In the genomic region with DNA sequence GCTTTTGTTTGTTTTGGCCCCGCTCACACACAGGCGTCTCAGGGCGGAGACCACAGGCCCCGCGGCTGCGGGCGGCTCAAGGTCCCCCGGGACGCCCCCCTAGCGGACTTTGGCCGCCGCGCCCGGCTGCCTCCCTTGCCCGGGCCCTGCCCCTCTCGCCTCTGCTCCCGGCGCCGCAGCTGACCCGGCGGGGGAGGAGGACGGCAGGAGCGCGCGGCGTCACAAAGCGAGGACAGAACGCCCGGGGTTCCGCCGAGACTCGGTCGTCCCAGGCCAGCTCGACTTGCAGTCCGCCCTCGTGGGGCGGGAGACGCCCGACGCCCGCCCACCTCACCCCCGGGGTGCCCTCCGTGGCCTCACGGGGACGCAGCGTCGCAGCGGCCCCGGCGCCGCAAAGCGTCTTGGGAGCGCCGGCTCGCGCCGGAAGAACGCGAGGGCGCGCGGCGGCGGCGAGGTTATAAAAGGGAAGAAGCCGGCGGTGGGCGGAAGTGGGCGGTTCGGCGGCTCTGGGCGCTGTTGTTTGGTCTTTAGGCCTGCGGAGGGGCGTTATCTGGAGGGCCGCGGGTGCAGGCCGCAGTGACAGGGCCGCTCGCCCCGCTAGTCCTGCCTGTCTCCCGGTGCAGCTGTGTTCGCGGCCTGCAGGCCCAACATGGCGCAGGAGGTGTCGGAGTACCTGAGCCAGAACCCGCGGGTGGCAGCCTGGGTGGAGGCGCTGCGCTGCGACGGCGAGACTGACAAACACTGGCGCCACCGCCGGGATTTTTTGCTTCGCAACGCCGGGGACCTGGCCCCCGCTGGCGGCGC, we compare ENCODE assay signal across 1 cellular context.
TF ChIP-seq lines count a peak whose summit lies in the region.

A gene with protein sequence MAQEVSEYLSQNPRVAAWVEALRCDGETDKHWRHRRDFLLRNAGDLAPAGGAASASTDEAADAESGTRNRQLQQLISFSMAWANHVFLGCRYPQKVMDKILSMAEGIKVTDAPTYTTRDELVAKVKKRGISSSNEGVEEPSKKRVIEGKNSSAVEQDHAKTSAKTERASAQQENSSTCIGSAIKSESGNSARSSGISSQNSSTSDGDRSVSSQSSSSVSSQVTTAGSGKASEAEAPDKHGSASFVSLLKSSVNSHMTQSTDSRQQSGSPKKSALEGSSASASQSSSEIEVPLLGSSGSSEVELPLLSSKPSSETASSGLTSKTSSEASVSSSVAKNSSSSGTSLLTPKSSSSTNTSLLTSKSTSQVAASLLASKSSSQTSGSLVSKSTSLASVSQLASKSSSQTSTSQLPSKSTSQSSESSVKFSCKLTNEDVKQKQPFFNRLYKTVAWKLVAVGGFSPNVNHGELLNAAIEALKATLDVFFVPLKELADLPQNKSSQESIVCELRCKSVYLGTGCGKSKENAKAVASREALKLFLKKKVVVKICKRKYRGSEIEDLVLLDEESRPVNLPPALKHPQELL (plus strand): TSS at position 488 of the 804 bp plus-strand sequence. CDS start 162 bp downstream, at position 650.

TF ChIP-seq in K562, 482 proteins besides CTCF, POLR2A, EP300 and RAD21 (continued from another document and continues in another):
- TF ChIP-seq, protein P1, sequence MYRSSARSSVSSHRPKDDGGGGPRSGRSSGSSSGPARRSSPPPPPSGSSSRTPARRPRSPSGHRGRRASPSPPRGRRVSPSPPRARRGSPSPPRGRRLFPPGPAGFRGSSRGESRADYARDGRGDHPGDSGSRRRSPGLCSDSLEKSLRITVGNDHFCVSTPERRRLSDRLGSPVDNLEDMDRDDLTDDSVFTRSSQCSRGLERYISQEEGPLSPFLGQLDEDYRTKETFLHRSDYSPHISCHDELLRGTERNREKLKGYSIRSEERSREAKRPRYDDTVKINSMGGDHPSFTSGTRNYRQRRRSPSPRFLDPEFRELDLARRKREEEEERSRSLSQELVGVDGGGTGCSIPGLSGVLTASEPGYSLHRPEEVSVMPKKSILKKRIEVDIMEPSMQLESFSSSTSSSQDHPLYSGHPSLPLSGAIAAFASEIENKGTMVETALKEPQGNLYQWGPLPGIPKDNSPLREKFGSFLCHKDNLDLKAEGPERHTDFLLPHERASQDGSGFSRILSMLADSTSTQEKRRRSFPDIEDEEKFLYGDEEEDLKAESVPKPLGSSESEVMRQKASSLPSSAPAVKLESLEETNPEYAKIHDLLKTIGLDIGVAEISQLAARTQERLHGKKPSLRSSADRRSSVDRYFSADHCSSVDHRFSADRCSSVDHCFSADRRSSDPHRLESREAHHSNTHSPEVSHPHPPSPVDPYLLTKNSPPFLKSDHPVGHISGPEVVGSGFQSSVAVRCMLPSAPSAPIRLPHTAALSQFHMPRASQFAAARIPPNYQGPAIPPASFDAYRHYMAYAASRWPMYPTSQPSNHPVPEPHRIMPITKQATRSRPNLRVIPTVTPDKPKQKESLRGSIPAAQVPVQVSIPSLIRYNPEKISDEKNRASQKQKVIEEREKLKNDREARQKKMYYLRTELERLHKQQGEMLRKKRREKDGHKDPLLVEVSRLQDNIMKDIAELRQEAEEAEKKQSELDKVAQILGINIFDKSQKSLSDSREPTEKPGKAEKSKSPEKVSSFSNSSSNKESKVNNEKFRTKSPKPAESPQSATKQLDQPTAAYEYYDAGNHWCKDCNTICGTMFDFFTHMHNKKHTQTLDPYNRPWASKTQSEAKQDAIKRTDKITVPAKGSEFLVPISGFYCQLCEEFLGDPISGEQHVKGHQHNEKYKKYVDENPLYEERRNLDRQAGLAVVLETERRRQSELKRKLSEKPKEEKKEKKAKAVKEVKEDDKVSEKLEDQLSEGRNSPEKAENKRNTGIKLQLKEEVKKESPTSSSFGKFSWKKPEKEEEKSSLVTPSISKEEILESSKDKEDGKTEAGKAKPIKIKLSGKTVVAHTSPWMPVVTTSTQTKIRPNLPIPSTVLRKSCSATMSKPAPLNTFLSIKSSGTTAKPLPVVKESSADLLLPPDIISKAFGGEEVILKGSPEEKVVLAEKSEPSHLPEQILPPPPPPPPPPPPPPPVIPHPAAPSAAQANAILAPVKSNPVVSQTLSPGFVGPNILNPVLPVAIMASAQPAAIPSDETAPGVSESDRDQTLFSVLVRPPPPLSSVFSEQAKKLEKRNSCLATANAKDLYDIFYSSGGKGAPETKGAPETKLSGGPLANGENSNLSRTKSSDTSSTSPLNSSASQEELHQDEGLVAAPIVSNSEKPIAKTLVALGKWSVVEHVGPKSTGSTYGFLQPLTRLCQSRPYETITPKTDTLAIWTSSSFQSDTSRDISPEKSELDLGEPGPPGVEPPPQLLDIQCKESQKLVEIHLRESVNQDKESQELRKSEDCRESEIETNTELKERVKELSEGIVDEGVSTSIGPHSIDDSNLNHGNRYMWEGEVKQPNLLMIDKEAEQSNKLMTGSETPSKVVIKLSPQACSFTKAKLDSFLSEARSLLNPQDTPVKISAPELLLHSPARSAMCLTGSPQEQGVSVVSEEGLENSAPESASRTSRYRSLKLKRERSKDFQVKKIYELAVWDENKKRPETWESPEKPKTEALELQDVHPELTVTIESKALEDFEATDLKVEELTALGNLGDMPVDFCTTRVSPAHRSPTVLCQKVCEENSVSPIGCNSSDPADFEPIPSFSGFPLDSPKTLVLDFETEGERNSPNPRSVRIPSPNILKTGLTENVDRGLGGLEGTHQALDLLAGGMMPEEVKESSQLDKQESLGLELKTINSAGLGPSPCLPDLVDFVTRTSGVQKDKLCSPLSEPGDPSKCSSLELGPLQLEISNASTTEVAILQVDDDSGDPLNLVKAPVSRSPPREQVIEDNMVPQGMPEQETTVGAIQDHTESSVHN (IDR thresholded peaks at IDR 0.05; ENCODE audit: borderline replicate concordance in 1 of 2, low read depth in 1 of 2) = no peak
- TF ChIP-seq, protein P2, sequence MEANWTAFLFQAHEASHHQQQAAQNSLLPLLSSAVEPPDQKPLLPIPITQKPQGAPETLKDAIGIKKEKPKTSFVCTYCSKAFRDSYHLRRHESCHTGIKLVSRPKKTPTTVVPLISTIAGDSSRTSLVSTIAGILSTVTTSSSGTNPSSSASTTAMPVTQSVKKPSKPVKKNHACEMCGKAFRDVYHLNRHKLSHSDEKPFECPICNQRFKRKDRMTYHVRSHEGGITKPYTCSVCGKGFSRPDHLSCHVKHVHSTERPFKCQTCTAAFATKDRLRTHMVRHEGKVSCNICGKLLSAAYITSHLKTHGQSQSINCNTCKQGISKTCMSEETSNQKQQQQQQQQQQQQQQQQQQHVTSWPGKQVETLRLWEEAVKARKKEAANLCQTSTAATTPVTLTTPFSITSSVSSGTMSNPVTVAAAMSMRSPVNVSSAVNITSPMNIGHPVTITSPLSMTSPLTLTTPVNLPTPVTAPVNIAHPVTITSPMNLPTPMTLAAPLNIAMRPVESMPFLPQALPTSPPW (CRISPR knock-in tag; IDR thresholded peaks at IDR 0.05) = peak; percentile 77
- TF ChIP-seq FOXP1 (CRISPR knock-in tag; IDR thresholded peaks at IDR 0.05) (peak; percentile 70; the same call in 1 of the 2 replicates), MYC (IDR thresholded peaks at IDR 0.05; ENCODE audit: low read depth, low read length) (peak; percentile 59; the same call in 1 of the 2 replicates), MYC (CRISPR knock-in tag; IDR thresholded peaks at IDR 0.05; ENCODE audit: borderline replicate concordance, low read depth) (peak; percentile 53; the same call in 1 of the 2 replicates), HMG20A (CRISPR knock-in tag; conservative IDR thresholded peaks at IDR 0.05) (no peak), TCF7L2 (IDR thresholded peaks at IDR 0.05; ENCODE audit: low read depth, low read length) (no peak; the same call in 1 of the 2 replicates), TSC22D4 (tag; IDR thresholded peaks at IDR 0.05) (no peak), ARNT (IDR thresholded peaks at IDR 0.05) (no peak), KLF6 (CRISPR knock-in tag; IDR thresholded peaks at IDR 0.05; ENCODE audit: borderline replicate concordance) (no peak), BCL6 (CRISPR knock-in tag; IDR thresholded peaks at IDR 0.05) (no peak), ZBTB7A (IDR thresholded peaks at IDR 0.05; ENCODE audit: borderline replicate concordance, control insufficient read depth, low read depth, low read length) (peak; percentile 72), RREB1 (CRISPR knock-in tag; IDR thresholded peaks at IDR 0.05) (0 out of 2 replicates have a peak, but pooled peaks have one; percentile 17), SOX6 (IDR thresholded peaks at IDR 0.05) (peak; percentile 53; the same call in 1 of the 2 replicates), GABPB1 (CRISPR knock-in tag; IDR thresholded peaks at IDR 0.05) (peak; percentile 85), HMGN3 (IDR thresholded peaks at IDR 0.05; ENCODE audit: borderline replicate concordance, extremely low read depth, insufficient read length, low read depth, low read length) (peak; percentile 87), ATF1 (CRISPR knock-in tag; IDR thresholded peaks at IDR 0.05) (peak; percentile 18; the same call in 1 of the 2 replicates), ATF1 (tag; IDR thresholded peaks at IDR 0.05) (peak; percentile 90), U2AF2 (optimal IDR thresholded peaks at IDR 0.05; ENCODE audit: low read depth, low read length) (no peak), SRSF7 (optimal IDR thresholded peaks at IDR 0.05; ENCODE audit: low read depth, low read length) (no peak), FOXA1 (IDR thresholded peaks at IDR 0.05; ENCODE audit: borderline replicate concordance) (no peak)
